ENCODE assay signal across 34 cellular contexts in the genomic region with DNA sequence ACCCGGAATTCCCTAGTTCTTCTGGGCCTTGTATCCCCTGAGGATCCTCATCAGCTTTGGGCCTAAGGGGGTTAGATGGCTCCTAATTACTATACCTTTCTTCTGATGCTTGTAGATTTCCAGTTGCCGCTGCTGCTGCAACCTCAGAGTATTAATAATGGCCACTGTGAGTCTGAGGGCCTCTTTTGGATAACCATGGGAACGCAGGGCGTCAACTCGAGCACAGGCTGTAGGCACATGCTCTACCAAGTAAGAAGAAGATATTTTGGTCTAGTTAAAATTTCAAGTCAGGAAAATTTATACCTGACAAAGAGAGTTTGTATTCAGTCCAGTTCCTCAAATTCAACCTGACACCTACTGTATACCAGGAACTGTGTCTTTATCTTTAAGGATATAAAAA.
"Had no signal": no experiment of that assay in that cellular context is flagged by ENCODE, and none has a peak within 500 bp of the region (broad histone marks: within the 10 kb centered on the region; RNA-seq: fewer than 3 reads in every experiment).

No MANE protein-coding gene starts in this region.

- H3K27me3 ChIP-seq: MG63 had no signal

- H3K9me3 ChIP-seq: MG63 had no signal

- H3K4me3 ChIP-seq: MG63 had no signal

- H3K36me3 ChIP-seq: MG63 had no signal

- DNase-seq: Karpas-422, Kasumi-1, MG63, MM.1S, MV-4-11, NCI-H1048, NCI-H1092, NCI-H1092 treated with DMSO at 0.1 percent for 48 hours, NCI-H1105, NCI-H1105 treated with DMSO at 0.1 percent for 48 hours, NCI-H1417, NCI-H1417 treated with DMSO at 0.1 percent for 48 hours, NCI-H1436, NCI-H1436 treated with DMSO at 0.1 percent for 48 hours, NCI-H146, NCI-H1694, NCI-H1694 treated with DMSO at 0.1 percent for 48 hours, NCI-H187, NCI-H187 treated with DMSO at 0.1 percent for 48 hours, NCI-H1930, NCI-H2029, NCI-H2029 treated with DMSO at 0.1 percent for 48 hours, NCI-H2081, NCI-H2081 treated with DMSO at 0.1 percent for 48 hours, NCI-H2107, NCI-H2171, NCI-H2171 treated with DMSO at 0.1 percent for 48 hours, NCI-H2227 treated with DMSO at 0.1 percent for 48 hours, NCI-H226, NCI-H345, NCI-H446, NCI-H446 treated with DMSO at 0.1 percent for 48 hours, NCI-H510A, NCI-H510A treated with DMSO at 0.1 percent for 48 hours had no signal
